Comparison of ENCODE assay signal across 1 cellular context in genomic region chr3:118504906-118505305, GRCh38.
TF ChIP-seq lines count a peak whose summit lies in the region.

No MANE protein-coding gene starts in this region.

TF ChIP-seq in SK-N-SH, 30 proteins besides CTCF, POLR2A, EP300 and RAD21 (continued from another document):
- TF ChIP-seq, protein P1, sequence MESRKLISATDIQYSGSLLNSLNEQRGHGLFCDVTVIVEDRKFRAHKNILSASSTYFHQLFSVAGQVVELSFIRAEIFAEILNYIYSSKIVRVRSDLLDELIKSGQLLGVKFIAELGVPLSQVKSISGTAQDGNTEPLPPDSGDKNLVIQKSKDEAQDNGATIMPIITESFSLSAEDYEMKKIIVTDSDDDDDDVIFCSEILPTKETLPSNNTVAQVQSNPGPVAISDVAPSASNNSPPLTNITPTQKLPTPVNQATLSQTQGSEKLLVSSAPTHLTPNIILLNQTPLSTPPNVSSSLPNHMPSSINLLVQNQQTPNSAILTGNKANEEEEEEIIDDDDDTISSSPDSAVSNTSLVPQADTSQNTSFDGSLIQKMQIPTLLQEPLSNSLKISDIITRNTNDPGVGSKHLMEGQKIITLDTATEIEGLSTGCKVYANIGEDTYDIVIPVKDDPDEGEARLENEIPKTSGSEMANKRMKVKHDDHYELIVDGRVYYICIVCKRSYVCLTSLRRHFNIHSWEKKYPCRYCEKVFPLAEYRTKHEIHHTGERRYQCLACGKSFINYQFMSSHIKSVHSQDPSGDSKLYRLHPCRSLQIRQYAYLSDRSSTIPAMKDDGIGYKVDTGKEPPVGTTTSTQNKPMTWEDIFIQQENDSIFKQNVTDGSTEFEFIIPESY (IDR thresholded peaks at IDR 0.05; ENCODE audit: borderline replicate concordance, low read depth) = no peak
- TF ChIP-seq TCF12 (IDR thresholded peaks at IDR 0.05) (no peak), POLR2AphosphoS5 (IDR thresholded peaks at IDR 0.05; ENCODE audit: low read depth, low read length) (no peak), FOSL2 (IDR thresholded peaks at IDR 0.05; ENCODE audit: borderline replicate concordance, low read depth) (no peak), USF2 (IDR thresholded peaks at IDR 0.05; ENCODE audit: borderline replicate concordance, low read depth, low read length) (no peak), RCOR1 (IDR thresholded peaks at IDR 0.05; ENCODE audit: low read length) (no peak), NRF1 (IDR thresholded peaks at IDR 0.05; ENCODE audit: low read depth, low read length) (no peak), RFX5 (IDR thresholded peaks at IDR 0.05; ENCODE audit: low read length) (no peak), YY1 (IDR thresholded peaks at IDR 0.05; ENCODE audit: low read depth) (no peak), MXI1 (IDR thresholded peaks at IDR 0.05; ENCODE audit: low read depth, low read length) (no peak), TEAD4 (IDR thresholded peaks at IDR 0.05; ENCODE audit: borderline replicate concordance, insufficient read depth) (no peak), PBX3 (IDR thresholded peaks at IDR 0.05) (no peak)
- TF ChIP-seq, protein P2, sequence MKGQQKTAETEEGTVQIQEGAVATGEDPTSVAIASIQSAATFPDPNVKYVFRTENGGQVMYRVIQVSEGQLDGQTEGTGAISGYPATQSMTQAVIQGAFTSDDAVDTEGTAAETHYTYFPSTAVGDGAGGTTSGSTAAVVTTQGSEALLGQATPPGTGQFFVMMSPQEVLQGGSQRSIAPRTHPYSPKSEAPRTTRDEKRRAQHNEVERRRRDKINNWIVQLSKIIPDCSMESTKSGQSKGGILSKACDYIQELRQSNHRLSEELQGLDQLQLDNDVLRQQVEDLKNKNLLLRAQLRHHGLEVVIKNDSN (IDR thresholded peaks at IDR 0.05; ENCODE audit: borderline replicate concordance, low read depth) = no peak
TF ChIP-seq in SK-N-SH: peak in this region for 0.
